In the genomic region with DNA sequence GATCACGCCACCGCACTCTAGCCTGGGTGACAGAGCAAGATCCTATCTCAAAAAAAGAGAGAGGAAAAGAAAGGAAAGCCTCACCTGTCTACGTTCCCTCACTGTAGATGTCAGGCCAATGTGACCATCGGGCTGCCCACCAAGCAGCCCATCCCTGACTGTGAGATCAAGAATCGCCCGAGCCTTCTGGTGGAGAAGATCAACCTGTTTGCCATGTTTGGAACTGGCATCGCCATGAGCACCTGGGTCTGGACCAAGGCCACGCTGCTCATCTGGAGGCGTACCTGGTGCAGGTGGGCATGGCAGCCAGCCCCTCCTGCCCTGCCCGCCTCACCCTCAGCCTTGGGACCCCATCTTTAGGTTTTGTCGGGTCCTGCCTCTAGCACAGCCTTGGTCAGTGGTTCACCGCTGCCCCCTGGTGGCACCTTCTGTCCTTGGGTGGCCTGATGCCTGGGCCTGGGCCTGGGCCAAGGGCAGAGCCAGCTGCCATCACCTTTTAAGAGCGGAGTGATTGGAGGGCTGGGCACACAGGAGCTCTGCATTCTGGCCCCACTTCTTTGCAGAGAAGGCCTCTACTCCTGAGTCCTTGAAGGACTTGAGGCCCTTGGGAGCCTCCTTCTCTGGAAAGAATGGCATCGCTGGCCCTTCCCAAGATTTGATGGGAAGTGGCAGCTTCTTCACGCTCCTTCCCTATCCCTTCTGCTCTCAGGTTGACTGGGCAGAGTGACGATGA, we compare ENCODE assay signal across 8 cellular contexts. TPM values are rescaled to one million over a fixed set of nuclear protein-coding genes. Genes with fewer than 3 reads are reported as not detected.
DNase-seq lines count a peak whose midpoint lies in the region; ATAC-seq and TF ChIP-seq lines count a peak whose summit lies in the region.

No MANE protein-coding gene starts in this region.

- H3K4me2 ChIP-seq in KMS-11 (no peak overlapping the region), smooth muscle cell (no peak overlapping the region)

- peaks cover 5% of the 10 kb centered on the region; the same call in 1 of the 2 replicates for H3K27me3 ChIP-seq in KMS-11 (ENCODE audit: insufficient read depth, low read depth)
- no peaks in the 10 kb centered on the region for H3K27me3 ChIP-seq in smooth muscle cell (ENCODE audit: low read depth)

- WGBS in smooth muscle cell (ENCODE audit: low lambda C conversion rate) = 79% methylated on average over 16 of the region's 16 CpGs

- H3F3A ChIP-seq in smooth muscle cell (ENCODE audit: low read depth) = no peaks in the 10 kb centered on the region

- no peaks in the 10 kb centered on the region for H3K79me2 ChIP-seq in KMS-11 (ENCODE audit: insufficient read depth, low read depth)
- H3K79me2 ChIP-seq in smooth muscle cell (ENCODE audit: low read depth) = no peaks in the 10 kb centered on the region

- ATAC-seq in T-helper 17 cell (peak; percentile 79), HG02884 (IDR thresholded peaks at IDR 0.05; ENCODE audit: unreplicated experiment) (no peak)

- H3K4me1 ChIP-seq in KMS-11 (ENCODE audit: low read depth, poor library complexity, severe bottlenecking) = no peaks in the 10 kb centered on the region
- no peaks in the 10 kb centered on the region for H3K4me1 ChIP-seq in smooth muscle cell (ENCODE audit: low read depth)

- DNase-seq in SHP77 (lab: John Stamatoyannopoulos, UW) = peak; percentile 29 to 64
- DNase-seq in SHP77 treated with DMSO at 0.1 percent for 48 hours (lab: John Stamatoyannopoulos, UW) = no peak
- peak in 2 of 3 donors; percentile 19 to 51 for DNase-seq in T-helper 17 cell
- peak in 46 of 56 donors; percentile 5 to 81 (median 38) for DNase-seq in amygdala (lab: John Stamatoyannopoulos, UW)
- DNase-seq in hepatic stellate cell (ENCODE audit: low spot score) = peak; percentile 84
- DNase-seq in smooth muscle cell (lab: John Stamatoyannopoulos, UW; ENCODE audit: unreplicated experiment) = peak; percentile 21

- no peak overlapping the region for H3K4me3 Mint-ChIP-seq in T-helper 17 cell

- H3K9me3 ChIP-seq in T-helper 17 cell (ENCODE audit: control insufficient read depth, low read length, poor library complexity, severe bottlenecking) (no peaks in the 10 kb centered on the region), smooth muscle cell (replicated peaks; ENCODE audit: low read depth) (no peaks in the 10 kb centered on the region)

- peaks cover 32% of the 10 kb centered on the region for H3K27me3 Mint-ChIP-seq in T-helper 17 cell

- peak overlapping the region; percentile 37 for H2AFZ ChIP-seq in KMS-11 (ENCODE audit: low read depth)
- H2AFZ ChIP-seq in smooth muscle cell (ENCODE audit: low read depth) = no peak overlapping the region

- H4K20me1 ChIP-seq in KMS-11 (ENCODE audit: insufficient read depth) (no peaks in the 10 kb centered on the region), smooth muscle cell (ENCODE audit: low read depth) (no peaks in the 10 kb centered on the region)

- no peak overlapping the region for H3K27ac Mint-ChIP-seq in T-helper 17 cell

- peaks cover 3% of the 10 kb centered on the region for H3K36me3 Mint-ChIP-seq in T-helper 17 cell (ENCODE audit: low read depth)

- H3K36me3 ChIP-seq in KMS-11 (ENCODE audit: insufficient read depth) (no peaks in the 10 kb centered on the region), smooth muscle cell (ENCODE audit: low read depth) (no peaks in the 10 kb centered on the region)

- H3K4me3 ChIP-seq in KMS-11 (IDR thresholded peaks at IDR 0.05; ENCODE audit: insufficient read depth, low read depth, low read length) = no peak overlapping the region
- H3K4me3 ChIP-seq in smooth muscle cell = no peak overlapping the region

- TF ChIP-seq CTCF in KMS-11 (conservative IDR thresholded peaks at IDR 0.05; ENCODE audit: low read depth, low read length) (peak; percentile 99), smooth muscle cell (IDR thresholded peaks at IDR 0.05; ENCODE audit: borderline replicate concordance, insufficient read depth, poor library complexity, severe bottlenecking) (peak; percentile 74)

- peaks cover 8% of the 10 kb centered on the region for H3K4me1 Mint-ChIP-seq in T-helper 17 cell

- H3K27ac ChIP-seq in KMS-11 = no peak overlapping the region
- no peak overlapping the region for H3K27ac ChIP-seq in smooth muscle cell (ENCODE audit: low read depth)

- H3K9ac ChIP-seq in KMS-11 (no peak overlapping the region), smooth muscle cell (ENCODE audit: low read depth) (no peak overlapping the region)

RNA-seq across cellular contexts. Expression of a gene that starts 14.4 kb away (rescaled TPM):
- 10 to 100 TPM; 13.4 to 16.6 TPM for total RNA-seq in T-helper 17 cell
- 7.3 and 10.8 TPM in 2 replicates for total RNA-seq in smooth muscle cell
- 5.4 and 6.3 TPM in 2 replicates for polyA plus RNA-seq in smooth muscle cell

RNA-seq across cellular contexts. Expression of a gene that starts 22.0 kb away (rescaled TPM):
- total RNA-seq in T-helper 17 cell (not detected), smooth muscle cell (23.6 and 30.6 TPM in 2 replicates)
- polyA plus RNA-seq in smooth muscle cell = 21.0 and 25.8 TPM in 2 replicates

Comparison
In these comparisons a context has a peak if more than half of its experiments do, and no peak if none do; other contexts are left out.
1. RNA of a gene that starts 22.0 kb away (total RNA-seq): 23.6 to 30.6 TPM in smooth muscle cell; not detected in T-helper 17 cell; every median in the first group is over 10 times any median in the second.